Comparison of ENCODE assay signal across 20 cellular contexts in the genomic region with DNA sequence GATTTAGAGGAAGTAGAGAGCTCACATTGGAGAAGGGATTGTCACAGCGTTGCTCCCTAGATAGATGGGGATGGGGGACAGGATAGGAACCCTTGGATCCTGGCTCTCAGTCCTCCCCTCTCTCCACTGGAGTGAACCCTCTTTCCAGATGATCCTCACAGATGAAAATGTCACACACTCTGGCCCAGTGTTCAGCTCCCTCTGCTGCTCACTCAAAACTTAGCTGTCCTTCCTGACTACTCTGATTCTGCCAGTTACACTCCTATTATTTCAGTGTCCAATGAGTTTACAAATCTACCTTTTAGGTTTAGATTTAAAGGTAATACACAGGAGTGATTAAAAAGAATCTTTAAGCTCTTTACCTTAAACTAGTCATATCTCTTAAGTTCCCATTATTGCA. TPM values are rescaled to one million over a fixed set of nuclear protein-coding genes. Genes with fewer than 3 reads are reported as not detected.
A peak's percentile ranks its signal among the peaks of the same experiment; 100 is the strongest.
DNase-seq lines count a peak whose midpoint lies in the region; ATAC-seq and TF ChIP-seq lines count a peak whose summit lies in the region.
"Had no signal": no experiment of that assay in that cellular context is flagged by ENCODE, and none has a peak within 500 bp of the region (broad histone marks: within the 10 kb centered on the region; RNA-seq: fewer than 3 reads in every experiment).

No MANE protein-coding gene starts in this region.

- H3K4me2 ChIP-seq in GM23338: no peak overlapping the region
- no peak overlapping the region for H3K4me2 ChIP-seq in Loucy (ENCODE audit: low read depth, low read length, poor library complexity, severe bottlenecking)
- H3K4me2 ChIP-seq: A549, BLaER1 had no signal

- intact Hi-C loops in Caco-2 (cut with micrococcal nuclease; ENCODE audit: unreplicated experiment): loop anchor here (1.0 kb wide), 1 partner anchor 127 kb away; no protein-coding TSS in a partner anchor

- H3K79me2 ChIP-seq in GM23338 (replicated peaks; ENCODE audit: insufficient read depth) (no peaks in the 10 kb centered on the region), Loucy (ENCODE audit: insufficient read depth, low read length) (no peaks in the 10 kb centered on the region)

- H3K27ac Mint-ChIP-seq in GM23338 (no peak overlapping the region), Caco-2 (ENCODE audit: unreplicated experiment) (no peak overlapping the region)

- H3K9me2 ChIP-seq in GM23338 (ENCODE audit: insufficient read depth): peaks cover 12% of the 10 kb centered on the region; the same call in 1 of the 2 replicates
- H3K9me2 ChIP-seq in Loucy (replicated peaks; ENCODE audit: low read depth, low read length): no peaks in the 10 kb centered on the region

- H3K36me3 Mint-ChIP-seq in GM23338 (ENCODE audit: low read depth) (no peaks in the 10 kb centered on the region), Caco-2 (ENCODE audit: insufficient read depth, unreplicated experiment) (no peaks in the 10 kb centered on the region)

- no peaks in the 10 kb centered on the region for H3K4me1 ChIP-seq in GM23338 (ENCODE audit: insufficient read depth)
- no peaks in the 10 kb centered on the region for H3K4me1 ChIP-seq in Loucy (ENCODE audit: insufficient read depth, low read length, poor library complexity, severe bottlenecking)
- H3K4me1 ChIP-seq in foreskin keratinocyte: no peaks in the 10 kb centered on the region
- no peaks in the 10 kb centered on the region for H3K4me1 ChIP-seq in Caco-2
- H3K4me1 ChIP-seq: A549, BLaER1, HAP-1 had no signal

- no peaks in the 10 kb centered on the region for H3K27me3 Mint-ChIP-seq in GM23338 (ENCODE audit: insufficient read depth, low read depth, poor library complexity)
- peaks cover 9% of the 10 kb centered on the region for H3K27me3 Mint-ChIP-seq in Caco-2 (ENCODE audit: insufficient read depth, unreplicated experiment)

- no peak overlapping the region for H3K9ac ChIP-seq in Loucy (ENCODE audit: low read depth, low read length, poor library complexity, severe bottlenecking)
- H3K9ac ChIP-seq: BLaER1 had no signal

- peak; percentile 8 to 53; a peak in 2 of 4 replicates for TF ChIP-seq CTCF in GM23338 (conservative IDR thresholded peaks at IDR 0.05; ENCODE audit: low read depth in 2 of 2)
- TF ChIP-seq CTCF in Loucy (conservative IDR thresholded peaks at IDR 0.05; ENCODE audit: low read length): 0 out of 2 replicates have a peak, but pooled peaks have one; percentile 9
- TF ChIP-seq CTCF in VCaP (conservative IDR thresholded peaks at IDR 0.05): peak; percentile 40
- TF ChIP-seq CTCF in foreskin keratinocyte (conservative IDR thresholded peaks at IDR 0.05): peak; percentile 34
- no peak for TF ChIP-seq CTCF in Caco-2 (IDR thresholded peaks at IDR 0.05; ENCODE audit: insufficient read depth in 1 of 2, low read depth in 1 of 2, low read length in 1 of 2, severe bottlenecking in 1 of 2, unreplicated experiment in 1 of 2)

- no TSS peak for BruUV-seq in Caco-2 (replicated peaks; lab: Mats Ljungman, UMichigan)

- H3K27me3 ChIP-seq in GM23338 (ENCODE audit: insufficient read depth) (no peaks in the 10 kb centered on the region), Loucy (ENCODE audit: insufficient read depth, low read length, poor library complexity, severe bottlenecking) (no peaks in the 10 kb centered on the region), foreskin keratinocyte (no peaks in the 10 kb centered on the region), Caco-2 (replicated peaks; ENCODE audit: control insufficient read depth, insufficient read depth, low read length) (no peaks in the 10 kb centered on the region)
- H3K27me3 ChIP-seq: BLaER1 had no signal

- POLR2A ChIA-PET in Caco-2 (lab: Charles Lee): no interaction called here

- DNase-seq in GM23338 (ENCODE audit: low spot score) (no peak), foreskin keratinocyte (no peak), Caco-2 (no peak), cortex of kidney (lab: John Stamatoyannopoulos, UW) (no peak)
- DNase-seq: DND-41, KBM-7, NCI-H187, NCI-H226, NCI-H524, Right ventricle myocardium superior had no signal

- H2AFZ ChIP-seq in GM23338: no peak overlapping the region
- H2AFZ ChIP-seq in Loucy (ENCODE audit: low read length): no peak overlapping the region

- H3K4me3 Mint-ChIP-seq in GM23338 (no peak overlapping the region), Caco-2 (ENCODE audit: unreplicated experiment) (no peak overlapping the region)

- H3K36me3 ChIP-seq in GM23338 (ENCODE audit: insufficient read depth) (no peaks in the 10 kb centered on the region), Loucy (ENCODE audit: insufficient read depth, low read length) (no peaks in the 10 kb centered on the region), Caco-2 (ENCODE audit: control insufficient read depth, insufficient read depth, low read length) (no peaks in the 10 kb centered on the region)
- H3K36me3 ChIP-seq: BLaER1, HAP-1 had no signal

- no peaks in the 10 kb centered on the region for H4K20me1 ChIP-seq in GM23338 (replicated peaks; ENCODE audit: insufficient read depth)
- no peaks in the 10 kb centered on the region for H4K20me1 ChIP-seq in Loucy (ENCODE audit: insufficient read depth, low read length, poor library complexity, severe bottlenecking)
- H4K20me1 ChIP-seq: BLaER1 had no signal

- H3K4me1 Mint-ChIP-seq in GM23338 (no peaks in the 10 kb centered on the region; the same call in 2 of the 3 replicates), Caco-2 (ENCODE audit: low read depth, unreplicated experiment) (no peaks in the 10 kb centered on the region)

- ATAC-seq in GM23338: peak; percentile 40
- no peak for ATAC-seq in foreskin keratinocyte
- ATAC-seq in HG03280 (IDR thresholded peaks at IDR 0.05; ENCODE audit: unreplicated experiment): no peak
- ATAC-seq: A549, HepG2, Panc1 had no signal

- H3K9me3 Mint-ChIP-seq in GM23338: peaks cover 10% of the 10 kb centered on the region; the same call in 2 of the 3 replicates
- H3K9me3 Mint-ChIP-seq in Caco-2 (ENCODE audit: unreplicated experiment): peaks cover 19% of the 10 kb centered on the region

- H3K9me3 ChIP-seq in Loucy (ENCODE audit: insufficient read depth, low read depth, low read length): no peaks in the 10 kb centered on the region
- H3K9me3 ChIP-seq in Caco-2: no peaks in the 10 kb centered on the region; the same call in 1 of the 2 replicates
- H3K9me3 ChIP-seq: A549, BLaER1, HAP-1 had no signal

- CTCF ChIA-PET in Caco-2 (lab: Charles Lee): interaction anchor here (0.9 to 1.0 kb wide), 2 partner anchors 16 to 45 kb away, joined by 3 to 5 read pairs; no protein-coding TSS in a partner anchor

- H3K27ac ChIP-seq in GM23338 (ENCODE audit: low read depth) (no peak overlapping the region), VCaP (no peak overlapping the region), foreskin keratinocyte (no peak overlapping the region)
- H3K27ac ChIP-seq: A549, BLaER1, SK-N-MC had no signal

- H3F3A ChIP-seq in GM23338 (replicated peaks; ENCODE audit: low read depth): no peaks in the 10 kb centered on the region
- H3F3A ChIP-seq in Loucy (ENCODE audit: low read depth): no peaks in the 10 kb centered on the region

- no peak overlapping the region for H3K4me3 ChIP-seq in GM23338
- H3K4me3 ChIP-seq in Loucy (ENCODE audit: low read length, poor library complexity, severe bottlenecking): no peak overlapping the region
- H3K4me3 ChIP-seq in Caco-2 (ENCODE audit: low read depth, low read length): no peak overlapping the region
- H3K4me3 ChIP-seq: A549, BLaER1, HAP-1, SK-N-MC had no signal

TF ChIP-seq in GM23338, 12 proteins besides CTCF, POLR2A, EP300 and RAD21 (continues in another document):
- TF ChIP-seq STAT1 (IDR thresholded peaks at IDR 0.05; ENCODE audit: unreplicated experiment) (no peak), POLR2AphosphoS5 (IDR thresholded peaks at IDR 0.05; ENCODE audit: low read depth) (no peak), ZNF331 (CRISPR knock-in tag; IDR thresholded peaks at IDR 0.05; ENCODE audit: low read depth) (no peak), JUNB (IDR thresholded peaks at IDR 0.05; ENCODE audit: unreplicated experiment) (no peak), ZNF114 (CRISPR knock-in tag; IDR thresholded peaks at IDR 0.05) (no peak)
- TF ChIP-seq, protein P1, sequence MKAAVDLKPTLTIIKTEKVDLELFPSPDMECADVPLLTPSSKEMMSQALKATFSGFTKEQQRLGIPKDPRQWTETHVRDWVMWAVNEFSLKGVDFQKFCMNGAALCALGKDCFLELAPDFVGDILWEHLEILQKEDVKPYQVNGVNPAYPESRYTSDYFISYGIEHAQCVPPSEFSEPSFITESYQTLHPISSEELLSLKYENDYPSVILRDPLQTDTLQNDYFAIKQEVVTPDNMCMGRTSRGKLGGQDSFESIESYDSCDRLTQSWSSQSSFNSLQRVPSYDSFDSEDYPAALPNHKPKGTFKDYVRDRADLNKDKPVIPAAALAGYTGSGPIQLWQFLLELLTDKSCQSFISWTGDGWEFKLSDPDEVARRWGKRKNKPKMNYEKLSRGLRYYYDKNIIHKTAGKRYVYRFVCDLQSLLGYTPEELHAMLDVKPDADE (IDR thresholded peaks at IDR 0.05): no peak

RNA-seq across cellular contexts. Expression of gene SPINK7, which starts 5.8 kb away (rescaled TPM):
- total RNA-seq in GM23338 (2014; rRNA removed; shearing (Covaris generic)): not detected in 2 replicates
- polyA plus RNA-seq in GM23338 (2016; fragmentation: Nextera tagmentation; extraction: Ambion mirVana) (not detected in 2 replicates), foreskin keratinocyte (not detected in 2 replicates)
- total RNA-seq in foreskin keratinocyte (not detected in 2 replicates), Caco-2 (2022) (not detected in 2 replicates)
- total RNA-seq: G401, HepG2, Right ventricle myocardium superior had no signal
- polyA plus RNA-seq: A549 had no signal

RNA-seq across cellular contexts. Expression of gene SPINK9, which starts 28.9 kb away (rescaled TPM):
- not detected in 2 replicates for total RNA-seq in GM23338 (2014; rRNA removed; shearing (Covaris generic))
- not detected in 2 replicates for polyA plus RNA-seq in GM23338 (2016; fragmentation: Nextera tagmentation; extraction: Ambion mirVana)
- total RNA-seq in foreskin keratinocyte: not detected in 2 replicates
- not detected in 2 replicates for polyA plus RNA-seq in foreskin keratinocyte
- not detected in 2 replicates for total RNA-seq in Caco-2 (2022)
- total RNA-seq: G401, HepG2, Right ventricle myocardium superior had no signal
- polyA plus RNA-seq: A549, HepG2 had no signal

RNA-seq across cellular contexts. Expression of gene SPINK13, which starts 37.9 kb away (rescaled TPM):
- total RNA-seq in GM23338 (2014; rRNA removed; shearing (Covaris generic)): not detected in 2 replicates
- polyA plus RNA-seq in GM23338 (2016; fragmentation: Nextera tagmentation; extraction: Ambion mirVana): 0.49 TPM in 1 of 2 replicates, not detected in the other
- not detected in 2 replicates for total RNA-seq in foreskin keratinocyte
- polyA plus RNA-seq in foreskin keratinocyte: not detected in 2 replicates
- total RNA-seq in Caco-2 (2022): not detected in 2 replicates
- total RNA-seq: G401, HepG2, Right ventricle myocardium superior had no signal
- polyA plus RNA-seq: HepG2 had no signal

Comparison
In these comparisons a context has a peak if more than half of its experiments do, and no peak if none do; other contexts are left out.
1. CTCF ChIP-seq: peak in GM23338 (2 of 2), Loucy (single experiment), VCaP (single experiment) and foreskin keratinocyte (single experiment); none in Caco-2 (0 of 2).